Comparison of ENCODE assay signal across 20 cellular contexts in the genomic region with DNA sequence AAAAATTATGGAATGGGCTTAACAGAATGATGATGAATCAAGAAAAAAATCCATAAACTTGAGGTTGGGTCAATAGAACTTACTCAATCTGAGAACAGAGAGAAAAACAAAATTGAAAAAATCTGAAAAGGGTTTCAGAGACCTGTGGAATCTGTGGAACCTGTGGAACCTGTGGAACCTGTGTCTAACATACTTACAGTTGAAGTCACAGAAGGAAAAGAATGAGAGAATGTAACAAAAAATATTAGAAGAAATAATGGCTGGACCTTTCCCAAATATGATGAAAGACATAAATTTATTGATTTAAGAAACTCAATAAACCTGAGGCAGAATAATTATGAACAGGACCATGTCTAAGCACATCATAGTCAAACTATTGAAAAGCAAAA. TPM values are rescaled to one million over a fixed set of nuclear protein-coding genes. Genes with fewer than 3 reads are reported as not detected.
DNase-seq lines count a peak whose midpoint lies in the region; ATAC-seq, FAIRE-seq and TF ChIP-seq lines count a peak whose summit lies in the region.
"Had no signal": no experiment of that assay in that cellular context is flagged by ENCODE, and none has a peak within 500 bp of the region (broad histone marks: within the 10 kb centered on the region; RNA-seq: fewer than 3 reads in every experiment).

No MANE protein-coding gene starts in this region.

- no peak overlapping the region for H2AK5ac ChIP-seq in trophoblast cell (ENCODE audit: low read length)

- no peaks in the 10 kb centered on the region for H3K9me1 ChIP-seq in endothelial cell of umbilical vein (replicated peaks; ENCODE audit: control insufficient read depth, extremely low read depth, insufficient read depth, low read length)

- POLR2A ChIA-PET in HEK293 (lab: Yijun Ruan, JAX) (interaction anchor here (0.6 kb wide), 1 partner anchor 10 kb away, joined by 3 read pairs; no protein-coding TSS in a partner anchor), endothelial cell of umbilical vein (lab: Charles Lee) (interaction anchor here (1.5 kb wide), 1 partner anchor 14 kb away, joined by 6 read pairs; no protein-coding TSS in a partner anchor)

- no peak for ATAC-seq in HG02588 (IDR thresholded peaks at IDR 0.05; ENCODE audit: unreplicated experiment)
- ATAC-seq: CD8-positive, alpha-beta T cell had no signal

- H3K27me3 ChIP-seq in endothelial cell of umbilical vein (ENCODE audit: control insufficient read depth in 2 of 2, insufficient read depth in 2 of 2, low read length in 2 of 2) (no peaks in the 10 kb centered on the region), trophoblast cell (ENCODE audit: insufficient read depth, low read length) (no peaks in the 10 kb centered on the region)
- H3K27me3 ChIP-seq: BLaER1 had no signal

- H2BK12ac ChIP-seq in trophoblast cell (ENCODE audit: low read length): no peak overlapping the region

- no peaks in the 10 kb centered on the region for H3K79me2 ChIP-seq in endothelial cell of umbilical vein (ENCODE audit: control insufficient read depth, insufficient read depth, low read length)
- no peaks in the 10 kb centered on the region for H3K79me2 ChIP-seq in trophoblast cell (ENCODE audit: control insufficient read depth, insufficient read depth, low read length, poor library complexity)

- H3K4me3 ChIP-seq in HEK293 (ENCODE audit: low read depth, low read length): no peak overlapping the region
- no peak overlapping the region for H3K4me3 ChIP-seq in endothelial cell of umbilical vein (replicated peaks in 1 of 3; ENCODE audit: insufficient read depth in 1 of 3, low read depth in 1 of 3, low read length in 3 of 3)
- no peak overlapping the region for H3K4me3 ChIP-seq in trophoblast cell (ENCODE audit: low read depth, low read length)
- H3K4me3 ChIP-seq: BLaER1 had no signal

- intact Hi-C loops in Calu3 (cut with micrococcal nuclease; ENCODE audit: unreplicated experiment): no loop called here
- intact Hi-C loops in endothelial cell of umbilical vein (cut with micrococcal nuclease): loop anchor here (1.0 kb wide), 1 partner anchor 14 kb away; no protein-coding TSS in a partner anchor
- intact Hi-C loops in CD14-positive monocyte (cut with micrococcal nuclease): no loop called here

- H3K27ac ChIP-seq in HEK293 (ENCODE audit: extremely low read depth, low read depth, low read length) (no peak overlapping the region), endothelial cell of umbilical vein (ENCODE audit: insufficient read depth, low read depth, low read length) (peak overlapping the region; percentile 63), trophoblast cell (ENCODE audit: low read depth, low read length) (no peak overlapping the region)
- H3K27ac ChIP-seq: BLaER1 had no signal

- no peak for TF ChIP-seq POLR2A in endothelial cell of umbilical vein (IDR thresholded peaks at IDR 0.05; ENCODE audit: low read depth, low read length)

- H2BK5ac ChIP-seq in trophoblast cell (ENCODE audit: low read depth, low read length, poor library complexity): no peak overlapping the region

- H3K79me1 ChIP-seq in trophoblast cell (ENCODE audit: low read length): no peaks in the 10 kb centered on the region

- H3K18ac ChIP-seq in trophoblast cell (ENCODE audit: low read length): no peak overlapping the region

- H4K20me1 ChIP-seq in endothelial cell of umbilical vein (replicated peaks; ENCODE audit: control insufficient read depth, extremely low read depth, insufficient read depth, low read length): no peaks in the 10 kb centered on the region
- H4K20me1 ChIP-seq: BLaER1 had no signal

- H3K27ac Mint-ChIP-seq in Calu3 (ENCODE audit: unreplicated experiment) (peak overlapping the region; percentile 89), CD14-positive monocyte (no peak overlapping the region)
- H3K27ac Mint-ChIP-seq: CD8-positive, alpha-beta T cell; IgD-negative memory B cell had no signal

- no peak overlapping the region for H3K23ac ChIP-seq in trophoblast cell (ENCODE audit: low read length)

- no peak overlapping the region for H3K9ac ChIP-seq in endothelial cell of umbilical vein (replicated peaks; ENCODE audit: extremely low read depth, insufficient read depth, low read length)
- no peak overlapping the region for H3K9ac ChIP-seq in trophoblast cell (ENCODE audit: low read length)
- H3K9ac ChIP-seq: BLaER1 had no signal

- H3K9me3 Mint-ChIP-seq in Calu3 (ENCODE audit: low read depth, unreplicated experiment): peaks cover 3% of the 10 kb centered on the region
- peaks cover 0 to 2% (median 0%) of the 10 kb centered on the region in 7 donors for H3K9me3 Mint-ChIP-seq in CD14-positive monocyte

- FAIRE-seq in endothelial cell of umbilical vein (lab: Jason Lieb, UNC): no peak
- FAIRE-seq: GM12891, HTR-8/SVneo had no signal

- H4K8ac ChIP-seq in trophoblast cell (ENCODE audit: low read depth, low read length): no peak overlapping the region

- H3K4me3 Mint-ChIP-seq in Calu3 (ENCODE audit: low read depth, unreplicated experiment): no peak overlapping the region
- H3K4me3 Mint-ChIP-seq in CD14-positive monocyte: no peak overlapping the region
- H3K4me3 Mint-ChIP-seq: CD8-positive, alpha-beta T cell; IgD-negative memory B cell had no signal

- no peak overlapping the region for H4K12ac ChIP-seq in trophoblast cell (ENCODE audit: low read depth, low read length)

- no peak overlapping the region for H3K14ac ChIP-seq in trophoblast cell (ENCODE audit: low read length)

- BruUV-seq in Calu3 (replicated peaks; lab: Mats Ljungman, UMichigan) (no TSS peak), endothelial cell of umbilical vein (replicated peaks; lab: Mats Ljungman, UMichigan) (TSS peak; percentile 63)

- H3K9me3 ChIP-seq in HEK293 (ENCODE audit: control insufficient read depth, insufficient read depth, low read depth, low read length) (no peaks in the 10 kb centered on the region), endothelial cell of umbilical vein (replicated peaks; ENCODE audit: control insufficient read depth, insufficient read depth, low read length) (no peaks in the 10 kb centered on the region), trophoblast cell (ENCODE audit: insufficient read depth, low read depth, low read length) (no peaks in the 10 kb centered on the region)
- H3K9me3 ChIP-seq: BLaER1 had no signal

- no peak overlapping the region for H3K4ac ChIP-seq in trophoblast cell (ENCODE audit: low read depth, low read length)

- TF ChIP-seq CTCF in Calu3 (IDR thresholded peaks at IDR 0.05; ENCODE audit: unreplicated experiment) (no peak), HEK293 (tag by site-specific recombination; IDR thresholded peaks at IDR 0.05) (no peak), endothelial cell of umbilical vein (IDR thresholded peaks at IDR 0.05; ENCODE audit: extremely low read depth in 1 of 2, insufficient read depth in 1 of 2, low read depth in 1 of 2, low read length in 2 of 2) (no peak), CD14-positive monocyte (IDR thresholded peaks at IDR 0.05) (no peak)

- H2AFZ ChIP-seq in endothelial cell of umbilical vein (ENCODE audit: low read depth, low read length) (no peak overlapping the region), trophoblast cell (ENCODE audit: insufficient read depth, low read length, poor library complexity) (no peak overlapping the region)

- no peak overlapping the region for H4K91ac ChIP-seq in trophoblast cell (ENCODE audit: low read depth, low read length)

- H3K27me3 Mint-ChIP-seq in Calu3 (ENCODE audit: unreplicated experiment) (no peaks in the 10 kb centered on the region), CD14-positive monocyte (ENCODE audit: low read depth in 3 of 3) (peaks cover 0 to under 1% (median 0%) of the 10 kb centered on the region in 3 donors)

- H3K36me3 Mint-ChIP-seq in Calu3 (ENCODE audit: insufficient read depth, unreplicated experiment): no peaks in the 10 kb centered on the region
- H3K36me3 Mint-ChIP-seq in CD14-positive monocyte: peaks cover 0 to 5% of the 10 kb centered on the region in 2 donors
- H3K36me3 Mint-ChIP-seq: CD8-positive, alpha-beta T cell; IgD-negative memory B cell had no signal

- peaks cover 19% of the 10 kb centered on the region for H3K4me1 Mint-ChIP-seq in Calu3 (ENCODE audit: low read depth, unreplicated experiment)
- H3K4me1 Mint-ChIP-seq in CD14-positive monocyte: peaks cover 21% of the 10 kb centered on the region
- H3K4me1 Mint-ChIP-seq: IgD-negative memory B cell had no signal

- H3K4me1 ChIP-seq in HEK293 (ENCODE audit: control insufficient read depth, insufficient read depth, low read length): no peaks in the 10 kb centered on the region
- peaks cover 20% of the 10 kb centered on the region for H3K4me1 ChIP-seq in endothelial cell of umbilical vein (ENCODE audit: control insufficient read depth, extremely low read depth, insufficient read depth, low read length)
- H3K4me1 ChIP-seq in trophoblast cell (ENCODE audit: control insufficient read depth in 1 of 2, insufficient read depth in 2 of 2, low read length in 2 of 2): no peaks in the 10 kb centered on the region
- H3K4me1 ChIP-seq: BLaER1 had no signal

- no peak overlapping the region for H2BK120ac ChIP-seq in trophoblast cell (ENCODE audit: insufficient read depth, low read length, poor library complexity)

- CTCF ChIA-PET in Calu3 (lab: Charles Lee): interaction anchor here (0.7 kb wide), 1 partner anchor 8 kb away, joined by 3 read pairs; no protein-coding TSS in a partner anchor
- CTCF ChIA-PET in HEK293 (lab: Yijun Ruan, JAX): interaction anchor here (0.6 kb wide), 1 partner anchor 42 kb away, joined by 3 read pairs; no protein-coding TSS in a partner anchor
- CTCF ChIA-PET in endothelial cell of umbilical vein (lab: Charles Lee): interaction anchor here (1.0 to 1.5 kb wide), 6 partner anchors 9 to 44 kb away, joined by 3 to 9 read pairs (median 4); a partner anchor contains a TSS

- dilution Hi-C loops in endothelial cell of umbilical vein (cut with MboI; ENCODE audit: extremely low pct_ligation_motif_present, low sequenced_read_pairs): no loop called here

- H3K4me2 ChIP-seq in endothelial cell of umbilical vein (ENCODE audit: insufficient read depth, low read length) (peak overlapping the region; percentile 68), trophoblast cell (ENCODE audit: low read length) (no peak overlapping the region)
- H3K4me2 ChIP-seq: BLaER1 had no signal

- no peak for DNase-seq in Calu3
- no peak for DNase-seq in endothelial cell of umbilical vein (ENCODE audit: low read depth, low spot score)
- peak; percentile 72 to 93 for DNase-seq in trophoblast cell
- no peak for DNase-seq in CD14-positive monocyte (ENCODE audit: low spot score)
- no peak for DNase-seq in KG1 (lab: John Stamatoyannopoulos, UW)
- DNase-seq: 8988T; CD8-positive, alpha-beta T cell; DMS 273 treated with DMSO at 0.1 percent for 48 hours; DMS53; DND-41; EL; GOT3; H7; KBM-7 had no signal

- no peaks in the 10 kb centered on the region for H3K36me3 ChIP-seq in HEK293 (ENCODE audit: control insufficient read depth in 2 of 2, insufficient read depth in 1 of 2, low read length in 2 of 2)
- H3K36me3 ChIP-seq in endothelial cell of umbilical vein (ENCODE audit: control insufficient read depth in 2 of 2, extremely low read depth in 1 of 2, insufficient read depth in 2 of 2, low read length in 2 of 2): no peaks in the 10 kb centered on the region
- no peaks in the 10 kb centered on the region for H3K36me3 ChIP-seq in trophoblast cell (ENCODE audit: control insufficient read depth in 1 of 2, insufficient read depth in 2 of 2, low read length in 2 of 2)
- H3K36me3 ChIP-seq: BLaER1 had no signal

RNA-seq across cellular contexts. Expression of a gene that starts 17.7 kb away (rescaled TPM):
- total RNA-seq in Calu3 (2022) (462 and 505 TPM in 2 replicates), endothelial cell of umbilical vein (256 and 257 TPM in 2 replicates)
- polyA plus RNA-seq in endothelial cell of umbilical vein (415 and 427 TPM in 2 replicates), CD14-positive monocyte (10 to 100 TPM; 34.5 to 35.8 TPM)
- polyA plus RNA-seq in endothelial cell of umbilical vein (2011; cell fraction: cytosol; rRNA removed): 285 and 310 TPM in 2 replicates
- 246 TPM in 2 replicates for polyA plus RNA-seq in endothelial cell of umbilical vein (2011; cell fraction: nucleus; rRNA removed)
- 298 and 334 TPM in 2 replicates for polyA plus RNA-seq in endothelial cell of umbilical vein (2012)
- 188 and 193 TPM in 2 replicates for polyA minus RNA-seq in endothelial cell of umbilical vein
- 10.0 TPM for polyA minus RNA-seq in endothelial cell of umbilical vein (2011; cell fraction: cytosol; rRNA and poly(A)+ RNA removed)
- polyA minus RNA-seq in endothelial cell of umbilical vein (2011; cell fraction: nucleus; rRNA and poly(A)+ RNA removed): 46.6 and 55.2 TPM in 2 replicates
- polyA plus RNA-seq in trophoblast cell (2013): 89.3 and 101 TPM in 2 replicates

Comparison
In these comparisons a context has a peak if more than half of its experiments do, and no peak if none do; other contexts are left out.
1. DNase-seq: peak in trophoblast cell (2 of 2); none in Calu3 (single experiment), endothelial cell of umbilical vein (single experiment), CD14-positive monocyte (single experiment) and KG1 (single experiment).